Comparison of ENCODE assay signal across 21 cellular contexts in genomic region chr6:92109256-92109655, GRCh38.
"Had no signal": no experiment of that assay in that cellular context is flagged by ENCODE, and none has a peak within 500 bp of the region (broad histone marks: within the 10 kb centered on the region; RNA-seq: fewer than 3 reads in every experiment).

No MANE protein-coding gene starts in this region.

- H3K27me3 Mint-ChIP-seq: naive thymus-derived CD4-positive, alpha-beta T cell; stimulated activated naive B cell treated with anti-CD40 and anti-IgM and Interleukin-4, amounts not matched to agents 10 μg/mL and 1 μg/mL and 100 μg/mL, for 72 hours; stimulated activated naive CD8-positive, alpha-beta T cell treated with anti-CD3 and anti-CD28 coated beads, Interleukin-15, amount 100 ng/mL, for 72 hours had no signal

- H3K27me3 ChIP-seq: colonic mucosa, hepatocyte, testis, tibial nerve had no signal

- H2AFZ ChIP-seq: hepatocyte had no signal

- H3K36me3 ChIP-seq: colonic mucosa, tibial nerve had no signal

- DNase-seq: colonic mucosa; dermis blood vessel endothelial cell; endodermal cell; erythroblast; foreskin melanocyte; head of caudate nucleus; left colon; mammary epithelial cell; naive thymus-derived CD4-positive, alpha-beta T cell; nephron progenitor cell; psoas muscle; retina; stimulated activated CD4-positive, alpha-beta T cell treated with anti-CD3 and anti-CD28 coated beads, Interleukin-2, amount 100 ng/mL, for 24 hours; stimulated activated CD4-positive, alpha-beta T cell treated with anti-CD3 and anti-CD28 coated beads, Interleukin-4, amount 100 ng/mL, for 4 hours; stimulated activated naive B cell treated with anti-CD40 and anti-IgM and Interleukin-4, amounts not matched to agents 10 μg/mL and 1 μg/mL and 100 μg/mL, for 72 hours; stimulated activated naive CD8-positive, alpha-beta T cell treated with anti-CD3 and anti-CD28 coated beads, Interleukin-15, amount 100 ng/mL, for 72 hours; testis had no signal

- H3K4me3 Mint-ChIP-seq: endodermal cell; naive thymus-derived CD4-positive, alpha-beta T cell; nephron progenitor cell; stimulated activated naive B cell treated with anti-CD40 and anti-IgM and Interleukin-4, amounts not matched to agents 10 μg/mL and 1 μg/mL and 100 μg/mL, for 72 hours; stimulated activated naive CD8-positive, alpha-beta T cell treated with anti-CD3 and anti-CD28 coated beads, Interleukin-15, amount 100 ng/mL, for 72 hours had no signal

- H3K27ac ChIP-seq: colonic mucosa, psoas muscle, testis, tibial nerve had no signal

- H3K4me1 ChIP-seq: colonic mucosa, psoas muscle, testis, tibial nerve had no signal

- H3K9me3 ChIP-seq: colonic mucosa, psoas muscle, testis had no signal

- H3K9me3 Mint-ChIP-seq: endodermal cell had no signal

- H3K27ac Mint-ChIP-seq: endodermal cell; naive thymus-derived CD4-positive, alpha-beta T cell; nephron progenitor cell; stimulated activated naive B cell treated with anti-CD40 and anti-IgM and Interleukin-4, amounts not matched to agents 10 μg/mL and 1 μg/mL and 100 μg/mL, for 72 hours; stimulated activated naive CD8-positive, alpha-beta T cell treated with anti-CD3 and anti-CD28 coated beads, Interleukin-15, amount 100 ng/mL, for 72 hours had no signal

- FAIRE-seq: endothelial cell of umbilical vein, urothelium cell line had no signal

- H3K4me1 Mint-ChIP-seq: endodermal cell; naive thymus-derived CD4-positive, alpha-beta T cell; nephron progenitor cell; stimulated activated naive B cell treated with anti-CD40 and anti-IgM and Interleukin-4, amounts not matched to agents 10 μg/mL and 1 μg/mL and 100 μg/mL, for 72 hours; stimulated activated naive CD8-positive, alpha-beta T cell treated with anti-CD3 and anti-CD28 coated beads, Interleukin-15, amount 100 ng/mL, for 72 hours had no signal

- ATAC-seq: left colon; naive thymus-derived CD4-positive, alpha-beta T cell; psoas muscle; stimulated activated naive B cell treated with anti-CD40 and anti-IgM and Interleukin-4, amounts not matched to agents 10 μg/mL and 1 μg/mL and 100 μg/mL, for 72 hours; stimulated activated naive CD8-positive, alpha-beta T cell treated with anti-CD3 and anti-CD28 coated beads, Interleukin-15, amount 100 ng/mL, for 72 hours had no signal

- H3K79me2 ChIP-seq: hepatocyte had no signal

- H3K36me3 Mint-ChIP-seq: naive thymus-derived CD4-positive, alpha-beta T cell; stimulated activated naive B cell treated with anti-CD40 and anti-IgM and Interleukin-4, amounts not matched to agents 10 μg/mL and 1 μg/mL and 100 μg/mL, for 72 hours had no signal

- H3K4me3 ChIP-seq: colonic mucosa, hepatocyte, psoas muscle, testis, tibial nerve had no signal
